1 cellular context compared by ENCODE assay signal in genomic region chr7:103279963-103280802, GRCh38.
TF ChIP-seq lines count a peak whose summit lies in the region.
"Not testable (repeated sequence)": the region's sequence is repeated elsewhere in the genome, so short reads cannot be mapped to it uniquely, and the experiment has no call there.

No MANE protein-coding gene starts in this region.

TF ChIP-seq in HepG2, 621 proteins besides CTCF, POLR2A, EP300 and RAD21 (continued from another document and continues in another):
- TF ChIP-seq FOXO4 (CRISPR knock-in tag; conservative IDR thresholded peaks at IDR 0.05) (0 out of 2 replicates have a peak, but pooled peaks have one; percentile 77), ZNF704 (CRISPR knock-in tag; IDR thresholded peaks at IDR 0.05; ENCODE audit: borderline replicate concordance) (0 out of 2 replicates have a peak, but pooled peaks have one; percentile 61), ZNF451 (CRISPR knock-in tag; IDR thresholded peaks at IDR 0.05) (0 out of 2 replicates have a peak, but pooled peaks have one; percentile 58), ZFX (CRISPR knock-in tag; IDR thresholded peaks at IDR 0.05; ENCODE audit: low read depth) (peak; percentile 13; the same call in 1 of the 2 replicates), ZNF230 (CRISPR knock-in tag; IDR thresholded peaks at IDR 0.05) (0 out of 2 replicates have a peak, but pooled peaks have one; percentile 60), MYC (CRISPR knock-in tag; IDR thresholded peaks at IDR 0.05; ENCODE audit: borderline replicate concordance) (0 out of 2 replicates have a peak, but pooled peaks have one; percentile 29), ZBTB7A (CRISPR knock-in tag; IDR thresholded peaks at IDR 0.05) (0 out of 2 replicates have a peak, but pooled peaks have one; percentile 29), NKX3-1 (CRISPR knock-in tag; IDR thresholded peaks at IDR 0.05) (0 out of 2 replicates have a peak, but pooled peaks have one; percentile 56), CBX2 (CRISPR knock-in tag; IDR thresholded peaks at IDR 0.05; ENCODE audit: low read depth) (0 out of 2 replicates have a peak, but pooled peaks have one; percentile 54), KLF12 (CRISPR knock-in tag; IDR thresholded peaks at IDR 0.05; ENCODE audit: borderline replicate concordance) (peak; percentile 60; the same call in 1 of the 2 replicates), ZNF607 (CRISPR knock-in tag; IDR thresholded peaks at IDR 0.05; ENCODE audit: borderline replicate concordance) (peak; percentile 44; the same call in 1 of the 2 replicates), RFX3 (CRISPR knock-in tag; IDR thresholded peaks at IDR 0.05) (peak; percentile 81), PHF20 (CRISPR knock-in tag; IDR thresholded peaks at IDR 0.05) (0 out of 2 replicates have a peak, but pooled peaks have one; percentile 18), YEATS4 (CRISPR knock-in tag; IDR thresholded peaks at IDR 0.05; ENCODE audit: borderline replicate concordance) (0 out of 2 replicates have a peak, but pooled peaks have one; percentile 49), ZBTB10 (CRISPR knock-in tag; IDR thresholded peaks at IDR 0.05; ENCODE audit: borderline replicate concordance) (0 out of 2 replicates have a peak, but pooled peaks have one; percentile 54), ZNF709 (CRISPR knock-in tag; IDR thresholded peaks at IDR 0.05) (peak; percentile 51; the same call in 1 of the 2 replicates), HOXA5 (CRISPR knock-in tag; IDR thresholded peaks at IDR 0.05) (0 out of 2 replicates have a peak, but pooled peaks have one; percentile 35), ZNF30 (CRISPR knock-in tag; IDR thresholded peaks at IDR 0.05) (peak; percentile 60; the same call in 1 of the 2 replicates), ZNF589 (CRISPR knock-in tag; conservative IDR thresholded peaks at IDR 0.05) (0 out of 2 replicates have a peak, but pooled peaks have one; percentile 46), ARNT2 (CRISPR knock-in tag; IDR thresholded peaks at IDR 0.05; ENCODE audit: low read depth) (peak; percentile 78)
- TF ChIP-seq, protein P1, sequence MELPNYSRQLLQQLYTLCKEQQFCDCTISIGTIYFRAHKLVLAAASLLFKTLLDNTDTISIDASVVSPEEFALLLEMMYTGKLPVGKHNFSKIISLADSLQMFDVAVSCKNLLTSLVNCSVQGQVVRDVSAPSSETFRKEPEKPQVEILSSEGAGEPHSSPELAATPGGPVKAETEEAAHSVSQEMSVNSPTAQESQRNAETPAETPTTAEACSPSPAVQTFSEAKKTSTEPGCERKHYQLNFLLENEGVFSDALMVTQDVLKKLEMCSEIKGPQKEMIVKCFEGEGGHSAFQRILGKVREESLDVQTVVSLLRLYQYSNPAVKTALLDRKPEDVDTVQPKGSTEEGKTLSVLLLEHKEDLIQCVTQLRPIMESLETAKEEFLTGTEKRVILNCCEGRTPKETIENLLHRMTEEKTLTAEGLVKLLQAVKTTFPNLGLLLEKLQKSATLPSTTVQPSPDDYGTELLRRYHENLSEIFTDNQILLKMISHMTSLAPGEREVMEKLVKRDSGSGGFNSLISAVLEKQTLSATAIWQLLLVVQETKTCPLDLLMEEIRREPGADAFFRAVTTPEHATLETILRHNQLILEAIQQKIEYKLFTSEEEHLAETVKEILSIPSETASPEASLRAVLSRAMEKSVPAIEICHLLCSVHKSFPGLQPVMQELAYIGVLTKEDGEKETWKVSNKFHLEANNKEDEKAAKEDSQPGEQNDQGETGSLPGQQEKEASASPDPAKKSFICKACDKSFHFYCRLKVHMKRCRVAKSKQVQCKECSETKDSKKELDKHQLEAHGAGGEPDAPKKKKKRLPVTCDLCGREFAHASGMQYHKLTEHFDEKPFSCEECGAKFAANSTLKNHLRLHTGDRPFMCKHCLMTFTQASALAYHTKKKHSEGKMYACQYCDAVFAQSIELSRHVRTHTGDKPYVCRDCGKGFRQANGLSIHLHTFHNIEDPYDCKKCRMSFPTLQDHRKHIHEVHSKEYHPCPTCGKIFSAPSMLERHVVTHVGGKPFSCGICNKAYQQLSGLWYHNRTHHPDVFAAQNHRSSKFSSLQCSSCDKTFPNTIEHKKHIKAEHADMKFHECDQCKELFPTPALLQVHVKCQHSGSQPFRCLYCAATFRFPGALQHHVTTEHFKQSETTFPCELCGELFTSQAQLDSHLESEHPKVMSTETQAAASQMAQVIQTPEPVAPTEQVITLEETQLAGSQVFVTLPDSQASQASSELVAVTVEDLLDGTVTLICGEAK (IDR thresholded peaks at IDR 0.05), result not testable (repeated sequence)
- TF ChIP-seq, protein P1 (CRISPR knock-in tag; IDR thresholded peaks at IDR 0.05), result 0 out of 2 replicates have a peak, but pooled peaks have one; percentile 31
- TF ChIP-seq, protein P2, sequence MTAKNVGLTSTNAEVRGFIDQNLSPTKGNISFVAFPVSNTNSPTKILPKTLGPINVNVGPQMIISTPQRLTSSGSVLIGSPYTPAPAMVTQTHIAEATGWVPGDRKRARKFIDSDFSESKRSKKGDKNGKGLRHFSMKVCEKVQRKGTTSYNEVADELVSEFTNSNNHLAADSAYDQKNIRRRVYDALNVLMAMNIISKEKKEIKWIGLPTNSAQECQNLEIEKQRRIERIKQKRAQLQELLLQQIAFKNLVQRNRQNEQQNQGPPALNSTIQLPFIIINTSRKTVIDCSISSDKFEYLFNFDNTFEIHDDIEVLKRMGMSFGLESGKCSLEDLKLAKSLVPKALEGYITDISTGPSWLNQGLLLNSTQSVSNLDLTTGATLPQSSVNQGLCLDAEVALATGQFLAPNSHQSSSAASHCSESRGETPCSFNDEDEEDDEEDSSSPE (CRISPR knock-in tag; IDR thresholded peaks at IDR 0.05), result peak; percentile 58; the same call in 1 of the 2 replicates
- TF ChIP-seq, protein P3, sequence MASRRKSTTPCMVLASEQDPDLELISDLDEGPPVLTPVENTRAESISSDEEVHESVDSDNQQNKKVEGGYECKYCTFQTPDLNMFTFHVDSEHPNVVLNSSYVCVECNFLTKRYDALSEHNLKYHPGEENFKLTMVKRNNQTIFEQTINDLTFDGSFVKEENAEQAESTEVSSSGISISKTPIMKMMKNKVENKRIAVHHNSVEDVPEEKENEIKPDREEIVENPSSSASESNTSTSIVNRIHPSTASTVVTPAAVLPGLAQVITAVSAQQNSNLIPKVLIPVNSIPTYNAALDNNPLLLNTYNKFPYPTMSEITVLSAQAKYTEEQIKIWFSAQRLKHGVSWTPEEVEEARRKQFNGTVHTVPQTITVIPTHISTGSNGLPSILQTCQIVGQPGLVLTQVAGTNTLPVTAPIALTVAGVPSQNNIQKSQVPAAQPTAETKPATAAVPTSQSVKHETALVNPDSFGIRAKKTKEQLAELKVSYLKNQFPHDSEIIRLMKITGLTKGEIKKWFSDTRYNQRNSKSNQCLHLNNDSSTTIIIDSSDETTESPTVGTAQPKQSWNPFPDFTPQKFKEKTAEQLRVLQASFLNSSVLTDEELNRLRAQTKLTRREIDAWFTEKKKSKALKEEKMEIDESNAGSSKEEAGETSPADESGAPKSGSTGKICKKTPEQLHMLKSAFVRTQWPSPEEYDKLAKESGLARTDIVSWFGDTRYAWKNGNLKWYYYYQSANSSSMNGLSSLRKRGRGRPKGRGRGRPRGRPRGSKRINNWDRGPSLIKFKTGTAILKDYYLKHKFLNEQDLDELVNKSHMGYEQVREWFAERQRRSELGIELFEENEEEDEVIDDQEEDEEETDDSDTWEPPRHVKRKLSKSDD (CRISPR knock-in tag; IDR thresholded peaks at IDR 0.05; ENCODE audit: low read depth), result peak; percentile 29; the same call in 1 of the 2 replicates
- TF ChIP-seq CBX2 (IDR thresholded peaks at IDR 0.05; ENCODE audit: low read depth, low read length), result not testable (repeated sequence)
- TF ChIP-seq, protein P4, sequence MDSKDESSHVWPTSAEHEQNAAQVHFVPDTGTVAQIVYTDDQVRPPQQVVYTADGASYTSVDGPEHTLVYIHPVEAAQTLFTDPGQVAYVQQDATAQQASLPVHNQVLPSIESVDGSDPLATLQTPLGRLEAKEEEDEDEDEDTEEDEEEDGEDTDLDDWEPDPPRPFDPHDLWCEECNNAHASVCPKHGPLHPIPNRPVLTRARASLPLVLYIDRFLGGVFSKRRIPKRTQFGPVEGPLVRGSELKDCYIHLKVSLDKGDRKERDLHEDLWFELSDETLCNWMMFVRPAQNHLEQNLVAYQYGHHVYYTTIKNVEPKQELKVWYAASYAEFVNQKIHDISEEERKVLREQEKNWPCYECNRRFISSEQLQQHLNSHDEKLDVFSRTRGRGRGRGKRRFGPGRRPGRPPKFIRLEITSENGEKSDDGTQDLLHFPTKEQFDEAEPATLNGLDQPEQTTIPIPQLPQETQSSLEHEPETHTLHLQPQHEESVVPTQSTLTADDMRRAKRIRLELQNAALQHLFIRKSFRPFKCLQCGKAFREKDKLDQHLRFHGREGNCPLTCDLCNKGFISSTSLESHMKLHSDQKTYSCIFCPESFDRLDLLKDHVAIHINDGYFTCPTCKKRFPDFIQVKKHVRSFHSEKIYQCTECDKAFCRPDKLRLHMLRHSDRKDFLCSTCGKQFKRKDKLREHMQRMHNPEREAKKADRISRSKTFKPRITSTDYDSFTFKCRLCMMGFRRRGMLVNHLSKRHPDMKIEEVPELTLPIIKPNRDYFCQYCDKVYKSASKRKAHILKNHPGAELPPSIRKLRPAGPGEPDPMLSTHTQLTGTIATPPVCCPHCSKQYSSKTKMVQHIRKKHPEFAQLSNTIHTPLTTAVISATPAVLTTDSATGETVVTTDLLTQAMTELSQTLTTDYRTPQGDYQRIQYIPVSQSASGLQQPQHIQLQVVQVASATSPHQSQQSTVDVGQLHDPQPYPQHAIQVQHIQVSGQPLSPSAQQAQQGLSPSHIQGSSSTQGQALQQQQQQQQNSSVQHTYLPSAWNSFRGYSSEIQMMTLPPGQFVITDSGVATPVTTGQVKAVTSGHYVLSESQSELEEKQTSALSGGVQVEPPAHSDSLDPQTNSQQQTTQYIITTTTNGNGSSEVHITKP (CRISPR knock-in tag; IDR thresholded peaks at IDR 0.05; ENCODE audit: low read depth), result peak; percentile 58; the same call in 1 of the 2 replicates
- TF ChIP-seq, protein P5, sequence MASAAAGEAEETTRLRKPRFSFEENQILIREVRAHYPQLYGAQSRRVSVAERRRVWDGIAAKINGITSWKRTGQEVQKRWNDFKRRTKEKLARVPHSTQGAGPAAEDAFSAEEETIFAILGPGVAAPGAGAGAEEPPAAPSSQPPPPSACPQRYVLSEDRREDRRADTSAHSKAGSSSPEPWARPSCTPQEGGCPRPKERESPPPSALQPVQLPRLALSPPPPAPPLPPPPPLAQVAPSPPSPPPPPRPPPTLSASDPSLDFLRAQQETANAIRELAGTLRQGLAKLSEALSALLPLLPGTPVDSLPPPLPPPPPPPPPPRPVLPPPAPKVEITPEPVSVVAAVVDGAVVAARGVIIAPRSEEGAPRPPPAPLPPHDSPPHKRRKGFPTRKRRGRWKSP (CRISPR knock-in tag; IDR thresholded peaks at IDR 0.05), result peak; percentile 69; the same call in 1 of the 2 replicates
